In genomic region chr13:66265446-66265845, GRCh38 we compare ENCODE assay signal across 28 cellular contexts.
DNase-seq lines count a peak whose midpoint lies in the region; TF ChIP-seq lines count a peak whose summit lies in the region.
"Had no signal": no experiment of that assay in that cellular context is flagged by ENCODE, and none has a peak within 500 bp of the region (broad histone marks: within the 10 kb centered on the region; RNA-seq: fewer than 3 reads in every experiment).

No MANE protein-coding gene starts in this region.

- no peak overlapping the region for H2BK5ac ChIP-seq in neuronal stem cell (ENCODE audit: low read length)

- H3K27ac ChIP-seq in neuronal stem cell (replicated peaks; ENCODE audit: low read length), result no peak overlapping the region
- no peak overlapping the region for H3K27ac ChIP-seq in esophagus squamous epithelium
- no peak overlapping the region for H3K27ac ChIP-seq in GM23248
- H3K27ac ChIP-seq: 22Rv1, epithelial cell of prostate, heart right ventricle, KMS-11, ovary, right atrium auricular region, spleen, suprapubic skin had no signal

- no peak overlapping the region for H2BK12ac ChIP-seq in neuronal stem cell (ENCODE audit: low read length)

- no peak overlapping the region for H3K14ac ChIP-seq in neuronal stem cell (ENCODE audit: low read length)

- H2BK15ac ChIP-seq in neuronal stem cell (ENCODE audit: low read length), result no peak overlapping the region

- H3K36me3 ChIP-seq in neuronal stem cell (replicated peaks in 1 of 2; ENCODE audit: control insufficient read depth in 2 of 2, insufficient read depth in 2 of 2, low read length in 2 of 2) (no peaks in the 10 kb centered on the region), esophagus squamous epithelium (no peaks in the 10 kb centered on the region), GM23248 (ENCODE audit: low read depth) (no peaks in the 10 kb centered on the region)
- H3K36me3 ChIP-seq: heart right ventricle, ovary, right atrium auricular region, spleen, suprapubic skin had no signal

- H3K4me2 ChIP-seq in neuronal stem cell (ENCODE audit: insufficient read depth, low read length, poor library complexity, severe bottlenecking) (no peak overlapping the region), GM23248 (ENCODE audit: unreplicated experiment) (no peak overlapping the region)
- H3K4me2 ChIP-seq: KMS-11 had no signal

- no peaks in the 10 kb centered on the region for H3K79me1 ChIP-seq in neuronal stem cell (ENCODE audit: low read depth, low read length)

- H3K18ac ChIP-seq in neuronal stem cell (ENCODE audit: low read length), result no peak overlapping the region

- H3K79me2 ChIP-seq in GM23248 (ENCODE audit: insufficient read depth), result no peaks in the 10 kb centered on the region

- intact Hi-C loops in esophagus squamous epithelium (cut with DNase I), result no loop called here
- intact Hi-C loops in head of caudate nucleus (cut with DNase I), result no loop called here
- intact Hi-C loops in posterior cingulate gyrus (cut with DNase I), result no loop called here

- TF ChIP-seq CTCF in astrocyte of the spinal cord (IDR thresholded peaks at IDR 0.05; ENCODE audit: low read depth, low read length), result no peak
- no peak for TF ChIP-seq CTCF in esophagus squamous epithelium (IDR thresholded peaks at IDR 0.05)

- DNase-seq in ACHN, result peak; percentile 19
- peak; percentile 46 for DNase-seq in astrocyte of the spinal cord (ENCODE audit: low read depth, low spot score)
- DNase-seq in iris pigment epithelial cell (ENCODE audit: low read depth), result peak; percentile 10
- DNase-seq in neuronal stem cell (ENCODE audit: low spot score), result no peak
- DNase-seq in esophagus squamous epithelium (lab: John Stamatoyannopoulos, UW), result no peak
- DNase-seq in GM23248, result no peak
- DNase-seq in head of caudate nucleus, result no peak
- no peak for DNase-seq in posterior cingulate gyrus
- DNase-seq: activated CD4-positive, alpha-beta T cell treated with anti-CD3 and anti-CD28 coated beads, Interleukin-2, amount 50 U/mL, for 48 hours; activated CD8-positive, alpha-beta memory T cell treated with anti-CD3 and anti-CD28 coated beads, Interleukin-2, amount 50 U/mL, for 4 hours; CD8-positive, alpha-beta memory T cell; DMS 273 treated with DMSO at 0.1 percent for 48 hours; heart right ventricle; HFFc6; left cardiac atrium; mammary epithelial cell; MM.1S; NCI-H1417 treated with DMSO at 0.1 percent for 48 hours; NCI-H446 treated with DMSO at 0.1 percent for 48 hours; NCI-H82; ovary; spleen; stimulated activated CD4-positive, alpha-beta T cell treated with anti-CD3 and anti-CD28 coated beads, Interleukin-2, amount 100 ng/mL, for 48 hours had no signal

- H2AK5ac ChIP-seq in neuronal stem cell (ENCODE audit: low read depth, low read length), result no peak overlapping the region

- H3K9me2 ChIP-seq in GM23248 (ENCODE audit: insufficient read depth), result no peaks in the 10 kb centered on the region

- H3K4me3 ChIP-seq in astrocyte of the spinal cord (ENCODE audit: low read depth, low read length), result no peak overlapping the region
- H3K4me3 ChIP-seq in neuronal stem cell (ENCODE audit: low read length in 2 of 2), result no peak overlapping the region
- H3K4me3 ChIP-seq in esophagus squamous epithelium, result no peak overlapping the region
- no peak overlapping the region for H3K4me3 ChIP-seq in GM23248
- H3K4me3 ChIP-seq: heart right ventricle, ovary, right atrium auricular region, spleen, suprapubic skin had no signal

- no peaks in the 10 kb centered on the region for H3F3A ChIP-seq in GM23248 (ENCODE audit: insufficient read depth)

- no peak overlapping the region for H3K9ac ChIP-seq in neuronal stem cell (ENCODE audit: low read depth, low read length, poor library complexity)
- H3K9ac ChIP-seq in GM23248, result no peak overlapping the region
- H3K9ac ChIP-seq: KMS-11 had no signal

- no peak for TF ChIP-seq POLR2A in esophagus squamous epithelium (IDR thresholded peaks at IDR 0.05)

- H4K8ac ChIP-seq in neuronal stem cell (ENCODE audit: low read depth, low read length), result no peak overlapping the region

- H3K4me1 ChIP-seq in neuronal stem cell (ENCODE audit: control insufficient read depth in 2 of 2, insufficient read depth in 1 of 2, low read depth in 1 of 2, low read length in 2 of 2) (peaks cover 6 to 11% of the 10 kb centered on the region in 2 donors), esophagus squamous epithelium (no peaks in the 10 kb centered on the region), GM23248 (ENCODE audit: insufficient read depth) (no peaks in the 10 kb centered on the region)
- H3K4me1 ChIP-seq: heart right ventricle, right atrium auricular region, spleen, suprapubic skin had no signal

- no peak overlapping the region for H3K23ac ChIP-seq in neuronal stem cell (ENCODE audit: low read depth, low read length, poor library complexity)

- in situ Hi-C loops in ACHN (cut with HindIII; ENCODE audit: low pct_ligation_motif_present, low pct_unique_long_range_greater_than_20kb, low sequenced_read_pairs) (no loop called here), astrocyte of the spinal cord (cut with HindIII; ENCODE audit: low sequenced_read_pairs) (no loop called here), GM23248 (cut with MboI) (no loop called here)

- H2BK120ac ChIP-seq in neuronal stem cell (ENCODE audit: low read depth, low read length), result no peak overlapping the region

- no peak overlapping the region for H4K91ac ChIP-seq in neuronal stem cell (ENCODE audit: low read depth, low read length, poor library complexity)

- H4K20me1 ChIP-seq in GM23248 (ENCODE audit: insufficient read depth), result no peaks in the 10 kb centered on the region

- WGBS in neuronal stem cell (ENCODE audit: extremely low coverage in 2 of 2, insufficient read length in 2 of 2, insufficient replicate concordance in 1 of 2), 2 donors, result no CpG with 5 or more reads among the region's 5 CpGs
- WGBS in esophagus squamous epithelium, 2 donors, result 71 to 72% methylated on average over 5 of the region's 5 CpGs
- 14% methylated on average over 5 of the region's 5 CpGs for WGBS in GM23248 (ENCODE audit: low coverage in 1 of 2, low lambda C conversion rate in 2 of 2, missing lambda C conversion rate in 2 of 2), 2 experiments

- H3K4ac ChIP-seq in neuronal stem cell (ENCODE audit: low read length), result no peak overlapping the region

- H3K9me3 ChIP-seq in neuronal stem cell (replicated peaks in 1 of 2; ENCODE audit: control insufficient read depth in 2 of 2, insufficient read depth in 1 of 2, low read depth in 1 of 2, low read length in 2 of 2), result peaks cover 0 to 3% of the 10 kb centered on the region in 2 donors
- peaks cover 0 to 2% (median 0%) of the 10 kb centered on the region in 3 donors for H3K9me3 ChIP-seq in esophagus squamous epithelium
- H3K9me3 ChIP-seq in GM23248 (ENCODE audit: low read depth), result peaks cover 3% of the 10 kb centered on the region
- H3K9me3 ChIP-seq: ovary, right atrium auricular region, suprapubic skin had no signal

- H3K27me3 ChIP-seq in neuronal stem cell (ENCODE audit: control insufficient read depth in 3 of 3, insufficient read depth in 3 of 3, low read depth in 1 of 3, low read length in 3 of 3) (no peaks in the 10 kb centered on the region), esophagus squamous epithelium (no peaks in the 10 kb centered on the region), GM23248 (replicated peaks; ENCODE audit: insufficient read depth) (no peaks in the 10 kb centered on the region)
- H3K27me3 ChIP-seq: heart right ventricle, ovary, right atrium auricular region, spleen, suprapubic skin had no signal

- H2AFZ ChIP-seq in neuronal stem cell (ENCODE audit: low read length) (peak overlapping the region; percentile 87), GM23248 (no peak overlapping the region)

Comparison
In these comparisons a context has a peak if more than half of its experiments do, and no peak if none do; other contexts are left out.
1. DNase-seq: peak in ACHN (single experiment), astrocyte of the spinal cord (single experiment) and iris pigment epithelial cell (single experiment); none in neuronal stem cell (single experiment), esophagus squamous epithelium (single experiment), GM23248 (single experiment), head of caudate nucleus (0 of 42) and posterior cingulate gyrus (0 of 10).